ENCODE assay signal across 1 cellular context in genomic region chr11:68847395-68847794, GRCh38.
TF ChIP-seq lines count a peak whose summit lies in the region.

No MANE protein-coding gene starts in this region.

TF ChIP-seq in HepG2, 621 proteins besides CTCF, POLR2A, EP300 and RAD21:
- TF ChIP-seq, protein P1, sequence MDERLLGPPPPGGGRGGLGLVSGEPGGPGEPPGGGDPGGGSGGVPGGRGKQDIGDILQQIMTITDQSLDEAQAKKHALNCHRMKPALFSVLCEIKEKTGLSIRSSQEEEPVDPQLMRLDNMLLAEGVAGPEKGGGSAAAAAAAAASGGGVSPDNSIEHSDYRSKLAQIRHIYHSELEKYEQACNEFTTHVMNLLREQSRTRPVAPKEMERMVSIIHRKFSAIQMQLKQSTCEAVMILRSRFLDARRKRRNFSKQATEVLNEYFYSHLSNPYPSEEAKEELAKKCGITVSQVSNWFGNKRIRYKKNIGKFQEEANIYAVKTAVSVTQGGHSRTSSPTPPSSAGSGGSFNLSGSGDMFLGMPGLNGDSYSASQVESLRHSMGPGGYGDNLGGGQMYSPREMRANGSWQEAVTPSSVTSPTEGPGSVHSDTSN (CRISPR knock-in tag; IDR thresholded peaks at IDR 0.05) = no peak
- TF ChIP-seq NFIB (CRISPR knock-in tag; IDR thresholded peaks at IDR 0.05; ENCODE audit: borderline replicate concordance) = no peak
- TF ChIP-seq GFI1 (CRISPR knock-in tag; IDR thresholded peaks at IDR 0.05; ENCODE audit: borderline replicate concordance) = no peak
- TF ChIP-seq KLF11 (CRISPR knock-in tag; IDR thresholded peaks at IDR 0.05) = no peak
- TF ChIP-seq, protein P2, sequence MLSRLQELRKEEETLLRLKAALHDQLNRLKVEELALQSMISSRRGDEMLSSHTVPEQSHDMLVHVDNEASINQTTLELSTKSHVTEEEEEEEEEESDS (CRISPR knock-in tag; IDR thresholded peaks at IDR 0.05; ENCODE audit: borderline replicate concordance) = no peak
